11 cellular contexts compared by ENCODE assay signal in genomic region chr19:2523630-2524311, GRCh38. TPM values are rescaled to one million over a fixed set of nuclear protein-coding genes. Genes with fewer than 3 reads are reported as not detected.
DNase-seq lines count a peak whose midpoint lies in the region; ATAC-seq and TF ChIP-seq lines count a peak whose summit lies in the region.
"Had no signal": no experiment of that assay in that cellular context is flagged by ENCODE, and none has a peak within 500 bp of the region (broad histone marks: within the 10 kb centered on the region; RNA-seq: fewer than 3 reads in every experiment).

No MANE protein-coding gene starts in this region.

- H3K79me2 ChIP-seq in mammary epithelial cell (ENCODE audit: insufficient read depth, low read length) = no peaks in the 10 kb centered on the region

- intact Hi-C loops in mammary epithelial cell (cut with micrococcal nuclease) = no loop called here
- intact Hi-C loops in breast epithelium (cut with DNase I; ENCODE audit: low total_unique reads) = no loop called here

- no peak overlapping the region for H3K9ac ChIP-seq in mammary epithelial cell (ENCODE audit: insufficient read depth, low read length)

- H3K36me3 ChIP-seq in mammary epithelial cell (ENCODE audit: insufficient read depth, low read length) (no peaks in the 10 kb centered on the region), breast epithelium (no peaks in the 10 kb centered on the region)
- H3K36me3 ChIP-seq: left lung had no signal

- DNase-seq in mammary epithelial cell (no peak), breast epithelium (ENCODE audit: low spot score in 2 of 2) (no peak), astrocyte of the spinal cord (ENCODE audit: low read depth, low spot score) (peak; percentile 92), kidney glomerular epithelial cell (lab: John Stamatoyannopoulos, UW) (peak; percentile 28), type B pancreatic cell (ENCODE audit: extremely low spot score, unreplicated experiment) (no peak), NCI-H524 (lab: John Stamatoyannopoulos, UW) (no peak)
- no peak for DNase-seq in stimulated activated naive CD8-positive, alpha-beta T cell treated with anti-CD3 and anti-CD28 coated beads, Interleukin-15, Interleukin-2, amounts not matched to agents 100 U/mL and 50 U/mL, for 24 hours
- DNase-seq: NCI-H2081 had no signal

- H3K4me2 ChIP-seq in mammary epithelial cell (ENCODE audit: insufficient read depth, low read depth, low read length) = peak overlapping the region; percentile 19

- H3K9me3 ChIP-seq in mammary epithelial cell (replicated peaks; ENCODE audit: insufficient read depth, low read length) (no peaks in the 10 kb centered on the region), breast epithelium (no peaks in the 10 kb centered on the region)
- H3K9me3 ChIP-seq: left lung had no signal

- no peak overlapping the region for H3K4me3 Mint-ChIP-seq in type B pancreatic cell

- WGBS in mammary epithelial cell (ENCODE audit: low coverage, missing lambda C conversion rate) = 18% methylated on average over 20 of the region's 20 CpGs

- H3K27me3 Mint-ChIP-seq in type B pancreatic cell = no peaks in the 10 kb centered on the region

- H3K27ac ChIP-seq in mammary epithelial cell (ENCODE audit: insufficient read depth, low read depth, low read length) (no peak overlapping the region), breast epithelium (peak overlapping the region in 1 of 2 donors; percentile 39)
- H3K27ac ChIP-seq: left lung had no signal

- peak; percentile 29 to 39 for TF ChIP-seq CTCF in mammary epithelial cell (conservative IDR thresholded peaks at IDR 0.05 in 1 of 2, IDR thresholded peaks at IDR 0.05 in 1 of 2; ENCODE audit: extremely low read depth in 1 of 2, insufficient read depth in 1 of 2, low read depth in 1 of 2, low read length in 2 of 2)
- TF ChIP-seq CTCF in breast epithelium (IDR thresholded peaks at IDR 0.05) = peak in 1 of 3 donors; percentile 21
- peak; percentile 49 for TF ChIP-seq CTCF in astrocyte of the spinal cord (IDR thresholded peaks at IDR 0.05; ENCODE audit: low read depth, low read length)
- TF ChIP-seq CTCF in type B pancreatic cell (conservative IDR thresholded peaks at IDR 0.05) = peak; percentile 65

- no peaks in the 10 kb centered on the region for H3K27me3 ChIP-seq in mammary epithelial cell (ENCODE audit: insufficient read depth, low read length)
- H3K27me3 ChIP-seq in breast epithelium = no peaks in the 10 kb centered on the region
- H3K27me3 ChIP-seq: left lung had no signal

- ATAC-seq in stimulated activated naive CD8-positive, alpha-beta T cell treated with anti-CD3 and anti-CD28 coated beads, Interleukin-15, Interleukin-2, amounts not matched to agents 100 U/mL and 50 U/mL, for 24 hours = no peak
- no peak for ATAC-seq in GM21515 (IDR thresholded peaks at IDR 0.05; ENCODE audit: unreplicated experiment)
- ATAC-seq: GM12878, left lung had no signal

- H2AFZ ChIP-seq in mammary epithelial cell (ENCODE audit: low read depth, low read length) = peak overlapping the region; percentile 74

- no peaks in the 10 kb centered on the region for H4K20me1 ChIP-seq in mammary epithelial cell (ENCODE audit: insufficient read depth, low read length)

- H3K36me3 Mint-ChIP-seq in type B pancreatic cell = no peaks in the 10 kb centered on the region

- CTCF ChIA-PET in mammary epithelial cell (lab: Charles Lee; ENCODE audit: low non-redundant PET) = no interaction called here

- no TSS peak for BruUV-seq in mammary epithelial cell (replicated peaks; lab: Mats Ljungman, UMichigan)

- H3K27ac Mint-ChIP-seq in type B pancreatic cell = peak overlapping the region; percentile 58

- H3K4me1 ChIP-seq in mammary epithelial cell (ENCODE audit: insufficient read depth, low read length) (peaks cover 22% of the 10 kb centered on the region), breast epithelium (no peaks in the 10 kb centered on the region)

- dilution Hi-C loops in mammary epithelial cell (cut with HindIII; ENCODE audit: low sequenced_read_pairs) = no loop called here

- in situ Hi-C loops in mammary epithelial cell (cut with MboI; ENCODE audit: low sequenced_read_pairs in 2 of 2) = no loop called here
- in situ Hi-C loops in astrocyte of the spinal cord (cut with HindIII; ENCODE audit: low sequenced_read_pairs) = no loop called here

- no peak for TF ChIP-seq POLR2A in breast epithelium (IDR thresholded peaks at IDR 0.05)

- peaks cover 4% of the 10 kb centered on the region for H3K4me1 Mint-ChIP-seq in type B pancreatic cell (ENCODE audit: unreplicated experiment)

- no peaks in the 10 kb centered on the region for H3K9me3 Mint-ChIP-seq in type B pancreatic cell

- H3K4me3 ChIP-seq in mammary epithelial cell (replicated peaks in 1 of 3; ENCODE audit: insufficient read depth in 1 of 3, low read depth in 2 of 3, low read length in 3 of 3) (no peak overlapping the region), breast epithelium (no peak overlapping the region), astrocyte of the spinal cord (ENCODE audit: low read depth, low read length) (no peak overlapping the region)
- H3K4me3 ChIP-seq: GM12878, left lung had no signal

RNA-seq across cellular contexts. Expression of gene GADD45B, which starts 47.8 kb away (rescaled TPM):
- total RNA-seq in mammary epithelial cell (10 to 100 TPM; 18.0 to 83.9 TPM), breast epithelium (100 to 1,000 TPM; 136 to 301 (median 172) TPM), type B pancreatic cell (ENCODE audit: low replicate concordance) (31.1 and 67.3 TPM in 2 replicates)
- 28.3 TPM for polyA plus RNA-seq in mammary epithelial cell
- 38.9 TPM for polyA minus RNA-seq in mammary epithelial cell

Comparison
In these comparisons a context has a peak if more than half of its experiments do, and no peak if none do; other contexts are left out.
1. DNase-seq: peak in astrocyte of the spinal cord (single experiment) and kidney glomerular epithelial cell (single experiment); none in mammary epithelial cell (single experiment), breast epithelium (0 of 2), type B pancreatic cell (single experiment), stimulated activated naive CD8-positive, alpha-beta T cell treated with anti-CD3 and anti-CD28 coated beads, Interleukin-15, Interleukin-2, amounts not matched to agents 100 U/mL and 50 U/mL, for 24 hours (single experiment) and NCI-H524 (0 of 2).